Comparison of ENCODE assay signal across 5 cellular contexts in genomic region chr7:79953130-79953529, GRCh38.
"Had no signal": no experiment of that assay in that cellular context is flagged by ENCODE, and none has a peak within 500 bp of the region (broad histone marks: within the 10 kb centered on the region; RNA-seq: fewer than 3 reads in every experiment).

No MANE protein-coding gene starts in this region.

- H3K4me3 ChIP-seq: K562 had no signal

- DNase-seq: IMR-90, KBM-7 had no signal

- ATAC-seq: HepG2, K562 had no signal

- H3K27ac ChIP-seq: HL-60 had no signal
